ENCODE assay signal across 14 cellular contexts in the genomic region with DNA sequence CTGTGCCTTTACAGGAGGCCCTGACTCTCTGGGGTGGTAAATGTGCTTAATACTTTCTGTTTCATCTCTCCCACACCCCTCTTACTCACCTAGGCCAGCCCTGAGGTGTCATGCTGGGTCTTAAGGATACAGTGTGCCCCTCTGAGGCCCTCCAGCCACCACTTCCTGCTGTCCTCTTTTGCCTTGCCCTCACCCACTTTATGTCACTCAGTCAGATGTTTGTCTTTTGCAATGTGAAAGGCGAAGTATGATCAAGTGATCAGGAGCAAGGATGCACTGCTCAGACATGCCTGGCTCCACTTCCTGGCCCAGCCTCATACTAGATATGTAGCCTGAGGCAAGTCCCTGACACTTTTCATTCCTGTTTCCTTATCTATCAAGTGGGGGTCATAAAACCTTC.
DNase-seq lines count a peak whose midpoint lies in the region; ATAC-seq and TF ChIP-seq lines count a peak whose summit lies in the region.
"Had no signal": no experiment of that assay in that cellular context is flagged by ENCODE, and none has a peak within 500 bp of the region (broad histone marks: within the 10 kb centered on the region; RNA-seq: fewer than 3 reads in every experiment).

No MANE protein-coding gene starts in this region.

- no peaks in the 10 kb centered on the region for H3K9me3 ChIP-seq in mucosa of descending colon
- H3K9me3 ChIP-seq in HAP-1, result no peaks in the 10 kb centered on the region; the same call in 1 of the 2 replicates
- H3K9me3 ChIP-seq: stomach had no signal

- H3K36me3 ChIP-seq in mucosa of descending colon (ENCODE audit: low read depth) (no peaks in the 10 kb centered on the region), HAP-1 (replicated peaks) (no peaks in the 10 kb centered on the region)
- H3K36me3 ChIP-seq: heart left ventricle, stomach had no signal

- no peak overlapping the region for H3K4me3 Mint-ChIP-seq in activated T-helper 17 cell treated with anti-CD3 and anti-CD28 coated beads, Interleukin-2, amount 50 U/mL, for 72 hours
- H3K4me3 Mint-ChIP-seq: central memory CD8-positive, alpha-beta T cell; natural killer cell treated with Interleukin-12 subunit alpha and Interleukin-12 subunit beta and Interleukin-15 and Interleukin-18, amount 100 ng/mL, for 72 hours had no signal

- H3K4me3 ChIP-seq in GM12864 (ENCODE audit: low read depth, low read length), result no peak overlapping the region
- no peak overlapping the region for H3K4me3 ChIP-seq in mucosa of descending colon
- no peak overlapping the region for H3K4me3 ChIP-seq in HAP-1
- H3K4me3 ChIP-seq: heart left ventricle, stomach had no signal

- no peak for TF ChIP-seq CTCF in GM12864 (IDR thresholded peaks at IDR 0.05; ENCODE audit: low read depth, low read length, missing control alignments)
- no peak for TF ChIP-seq CTCF in GM20000 (IDR thresholded peaks at IDR 0.05; ENCODE audit: extremely low read depth, missing control alignments)
- TF ChIP-seq CTCF in mucosa of descending colon (IDR thresholded peaks at IDR 0.05), result no peak

- no peaks in the 10 kb centered on the region for H3K9me3 Mint-ChIP-seq in activated T-helper 17 cell treated with anti-CD3 and anti-CD28 coated beads, Interleukin-2, amount 50 U/mL, for 72 hours
- H3K9me3 Mint-ChIP-seq: central memory CD8-positive, alpha-beta T cell; natural killer cell treated with Interleukin-12 subunit alpha and Interleukin-12 subunit beta and Interleukin-15 and Interleukin-18, amount 100 ng/mL, for 72 hours had no signal

- H3K27ac Mint-ChIP-seq in activated T-helper 17 cell treated with anti-CD3 and anti-CD28 coated beads, Interleukin-2, amount 50 U/mL, for 72 hours, result no peak overlapping the region
- H3K27ac Mint-ChIP-seq: natural killer cell treated with Interleukin-12 subunit alpha and Interleukin-12 subunit beta and Interleukin-15 and Interleukin-18, amount 100 ng/mL, for 72 hours had no signal

- in situ Hi-C loops in HAP-1 (cut with MboI; ENCODE audit: low sequenced_read_pairs), result no loop called here

- H3K27me3 ChIP-seq in HAP-1 (ENCODE audit: low read depth), result no peaks in the 10 kb centered on the region
- H3K27me3 ChIP-seq: heart left ventricle, stomach had no signal

- DNase-seq in GM12864 (ENCODE audit: low read depth) (peak; percentile 50), GM20000 (ENCODE audit: low spot score) (peak; percentile 9), mucosa of descending colon (no peak), HAP-1 (ENCODE audit: low spot score in 2 of 2) (no peak), NCI-H1694 (lab: John Stamatoyannopoulos, UW) (no peak)
- DNase-seq: activated CD4-positive, alpha-beta T cell treated with anti-CD3 and anti-CD28 coated beads, Interleukin-2, amount 50 U/mL, for 4 hours; heart left ventricle; stomach had no signal

- H3K4me1 Mint-ChIP-seq in activated T-helper 17 cell treated with anti-CD3 and anti-CD28 coated beads, Interleukin-2, amount 50 U/mL, for 72 hours, result no peaks in the 10 kb centered on the region
- H3K4me1 Mint-ChIP-seq: central memory CD8-positive, alpha-beta T cell had no signal

- no peaks in the 10 kb centered on the region for H3K36me3 Mint-ChIP-seq in activated T-helper 17 cell treated with anti-CD3 and anti-CD28 coated beads, Interleukin-2, amount 50 U/mL, for 72 hours (ENCODE audit: low read depth)
- H3K36me3 Mint-ChIP-seq: natural killer cell treated with Interleukin-12 subunit alpha and Interleukin-12 subunit beta and Interleukin-15 and Interleukin-18, amount 100 ng/mL, for 72 hours had no signal

- H3K27me3 Mint-ChIP-seq in activated T-helper 17 cell treated with anti-CD3 and anti-CD28 coated beads, Interleukin-2, amount 50 U/mL, for 72 hours, result peaks cover 18% of the 10 kb centered on the region

- H3K4me1 ChIP-seq in mucosa of descending colon (ENCODE audit: low read depth) (no peaks in the 10 kb centered on the region), HAP-1 (no peaks in the 10 kb centered on the region)

- intact Hi-C loops in mucosa of descending colon (cut with DNase I, micrococcal nuclease), result no loop called here

- peak; percentile 60 for ATAC-seq in activated T-helper 17 cell treated with anti-CD3 and anti-CD28 coated beads, Interleukin-2, amount 50 U/mL, for 72 hours (replicated peaks)
- peak; percentile 54 for ATAC-seq in mucosa of descending colon
- no peak for ATAC-seq in GM21529 (IDR thresholded peaks at IDR 0.05; ENCODE audit: unreplicated experiment)
- ATAC-seq: left lobe of liver, sciatic nerve had no signal

Comparison
In these comparisons a context has a peak if more than half of its experiments do, and no peak if none do; other contexts are left out.
1. DNase-seq: peak in GM12864 (single experiment) and GM20000 (single experiment); none in mucosa of descending colon (0 of 3), HAP-1 (0 of 2) and NCI-H1694 (single experiment).